ENCODE assay signal across 8 cellular contexts in genomic region chr11:57667065-57667714, GRCh38. TPM values are rescaled to one million over a fixed set of nuclear protein-coding genes. Genes with fewer than 3 reads are reported as not detected.
DNase-seq lines count a peak whose midpoint lies in the region; ATAC-seq and TF ChIP-seq lines count a peak whose summit lies in the region.

No MANE protein-coding gene starts in this region.

- in situ Hi-C loops in SK-MEL-5 (cut with HindIII; ENCODE audit: low pct_unique_long_range_greater_than_20kb, low sequenced_read_pairs) = no loop called here

- no peaks in the 10 kb centered on the region for H3K27me3 ChIP-seq in gastroesophageal sphincter
- H3K27me3 ChIP-seq in neutrophil = no peaks in the 10 kb centered on the region

- H3K9me3 ChIP-seq in gastroesophageal sphincter = no peaks in the 10 kb centered on the region
- no peaks in the 10 kb centered on the region for H3K9me3 ChIP-seq in neutrophil

- ATAC-seq in gastroesophageal sphincter = peak; percentile 91

- peaks cover 53% of the 10 kb centered on the region for H3K4me1 Mint-ChIP-seq in activated naive CD4-positive, alpha-beta T cell treated with anti-CD3 and anti-CD28 coated beads, Interleukin-2, amount 10 ng/mL, durations not matched to agents 7 days and 5 days

- H3K27ac ChIP-seq in gastroesophageal sphincter = peak overlapping the region; percentile 92 to 95 (median 94)
- peak overlapping the region; percentile 99 for H3K27ac ChIP-seq in neutrophil
- H3K27ac ChIP-seq in substantia nigra (ENCODE audit: low read depth, low read length, poor library complexity, severe bottlenecking) = peak overlapping the region; percentile 99

- no peaks in the 10 kb centered on the region for H3K27me3 Mint-ChIP-seq in activated naive CD4-positive, alpha-beta T cell treated with anti-CD3 and anti-CD28 coated beads, Interleukin-2, amount 10 ng/mL, durations not matched to agents 7 days and 5 days

- H3K36me3 ChIP-seq in gastroesophageal sphincter (peaks cover 0 to 19% of the 10 kb centered on the region in 2 donors), neutrophil (peaks cover 9% of the 10 kb centered on the region)

- no peak for TF ChIP-seq EP300 in gastroesophageal sphincter (IDR thresholded peaks at IDR 0.05)

- CTCF ChIA-PET in activated naive CD4-positive, alpha-beta T cell treated with anti-CD3 and anti-CD28 coated beads, Interleukin-2, amount 10 ng/mL, durations not matched to agents 7 days and 5 days (lab: Charles Lee) = interaction anchor here (0.5 to 2.2 kb wide), 4 partner anchors 23 to 133 kb away, joined by 4 to 8 read pairs (median 6); no protein-coding TSS in a partner anchor

- H3K4me3 Mint-ChIP-seq in activated naive CD4-positive, alpha-beta T cell treated with anti-CD3 and anti-CD28 coated beads, Interleukin-2, amount 10 ng/mL, durations not matched to agents 7 days and 5 days = peak overlapping the region; percentile 100

- peak overlapping the region; percentile 97 for H3K27ac Mint-ChIP-seq in activated naive CD4-positive, alpha-beta T cell treated with anti-CD3 and anti-CD28 coated beads, Interleukin-2, amount 10 ng/mL, durations not matched to agents 7 days and 5 days

- DNase-seq in GM04503 (ENCODE audit: low read depth) (peak; percentile 91), HFF-Myc (ENCODE audit: extremely low read depth, low read depth) (peak; percentile 97), MV-4-11 (lab: John Stamatoyannopoulos, UW) (peak; percentile 97), SK-MEL-5 (ENCODE audit: low read depth, low spot score) (peak; percentile 97), substantia nigra (lab: John Stamatoyannopoulos, UW) (peak in 48 of 49 donors; percentile 44 to 100 (median 95))
- peak; percentile 95 for DNase-seq in activated naive CD4-positive, alpha-beta T cell treated with anti-CD3 and anti-CD28 coated beads, Interleukin-2, amount 10 ng/mL, durations not matched to agents 7 days and 5 days

- no peak for TF ChIP-seq POLR2A in gastroesophageal sphincter (IDR thresholded peaks at IDR 0.05)

- TF ChIP-seq CTCF in HFF-Myc (IDR thresholded peaks at IDR 0.05; ENCODE audit: low read depth, low read length, missing control alignments) = no peak
- peak in 1 of 4 experiments; percentile 20 for TF ChIP-seq CTCF in gastroesophageal sphincter (IDR thresholded peaks at IDR 0.05)
- TF ChIP-seq CTCF in neutrophil (IDR thresholded peaks at IDR 0.05) = no peak

- H3K4me1 ChIP-seq in gastroesophageal sphincter = peaks cover 0 to 41% (median 20%) of the 10 kb centered on the region in 3 donors
- peaks cover 26 to 35% of the 10 kb centered on the region in 2 experiments for H3K4me1 ChIP-seq in neutrophil (ENCODE audit: control insufficient read depth in 1 of 2, insufficient read depth in 1 of 2, low read depth in 1 of 2, low read length in 1 of 2)

- WGBS in gastroesophageal sphincter (ENCODE audit: low coverage in 1 of 2), 2 donors = 0 to 1% methylated on average over 5 to 16 of the region's 34 CpGs

- H3K36me3 Mint-ChIP-seq in activated naive CD4-positive, alpha-beta T cell treated with anti-CD3 and anti-CD28 coated beads, Interleukin-2, amount 10 ng/mL, durations not matched to agents 7 days and 5 days = peaks cover 26% of the 10 kb centered on the region

- peak overlapping the region; percentile 59 for H3K4me3 ChIP-seq in HFF-Myc (replicated peaks; ENCODE audit: low read depth, low read length)
- peak overlapping the region; percentile 74 to 95 for H3K4me3 ChIP-seq in gastroesophageal sphincter
- H3K4me3 ChIP-seq in neutrophil (ENCODE audit: low read depth in 1 of 2, low read length in 1 of 2) = peak overlapping the region; percentile 67 to 99

- no peaks in the 10 kb centered on the region for H3K9me3 Mint-ChIP-seq in activated naive CD4-positive, alpha-beta T cell treated with anti-CD3 and anti-CD28 coated beads, Interleukin-2, amount 10 ng/mL, durations not matched to agents 7 days and 5 days

RNA-seq across cellular contexts. Expression of gene ZDHHC5, which starts 0.7 kb away (rescaled TPM):
- total RNA-seq in SK-MEL-5 (2014; rRNA removed; shearing (Covaris generic)) = 28.7 and 30.4 TPM in 2 replicates
- 52.6 and 66.2 TPM in 2 replicates for polyA plus RNA-seq in SK-MEL-5 (2015; cell fraction: cytosol; rRNA removed)
- 38.8 and 53.4 TPM in 2 replicates for polyA plus RNA-seq in SK-MEL-5 (2015; cell fraction: nucleus; rRNA removed)
- total RNA-seq in gastroesophageal sphincter = 10 to 100 TPM; 34.3 to 52.1 (median 45.8) TPM

RNA-seq across cellular contexts. Expression of gene CLP1, which starts 9.6 kb away (rescaled TPM):
- 17.8 and 19.2 TPM in 2 replicates for total RNA-seq in SK-MEL-5 (2014; rRNA removed; shearing (Covaris generic))
- polyA plus RNA-seq in SK-MEL-5 (2015; cell fraction: cytosol; rRNA removed) = 12.1 and 12.3 TPM in 2 replicates
- polyA plus RNA-seq in SK-MEL-5 (2015; cell fraction: nucleus; rRNA removed) = 5.9 and 6.7 TPM in 2 replicates
- total RNA-seq in gastroesophageal sphincter = 10 to 100 TPM; 11.4 to 21.7 (median 16.6) TPM

RNA-seq across cellular contexts. Expression of gene YPEL4, which starts 17.5 kb away (rescaled TPM):
- total RNA-seq in SK-MEL-5 (2014; rRNA removed; shearing (Covaris generic)) = 4.5 and 5.3 TPM in 2 replicates
- polyA plus RNA-seq in SK-MEL-5 (2015; cell fraction: cytosol; rRNA removed) = 3.8 and 4.7 TPM in 2 replicates
- 17.6 and 23.8 TPM in 2 replicates for polyA plus RNA-seq in SK-MEL-5 (2015; cell fraction: nucleus; rRNA removed)
- total RNA-seq in gastroesophageal sphincter = 1 to 10 TPM; 1.2 to 3.3 (median 1.5) TPM

RNA-seq across cellular contexts. Expression of gene MED19, which starts 44.8 kb away (rescaled TPM):
- total RNA-seq in SK-MEL-5 (2014; rRNA removed; shearing (Covaris generic)) = 14.1 and 20.3 TPM in 2 replicates
- 18.9 and 23.0 TPM in 2 replicates for polyA plus RNA-seq in SK-MEL-5 (2015; cell fraction: cytosol; rRNA removed)
- 4.4 and 11.2 TPM in 2 replicates for polyA plus RNA-seq in SK-MEL-5 (2015; cell fraction: nucleus; rRNA removed)
- total RNA-seq in gastroesophageal sphincter = 10 to 100 TPM; 10.4 to 15.5 (median 12.5) TPM

RNA-seq across cellular contexts. Expression of gene TMX2, which starts 45.2 kb away (rescaled TPM):
- 238 and 245 TPM in 2 replicates for total RNA-seq in SK-MEL-5 (2014; rRNA removed; shearing (Covaris generic))
- polyA plus RNA-seq in SK-MEL-5 (2015; cell fraction: cytosol; rRNA removed) = 150 and 177 TPM in 2 replicates
- polyA plus RNA-seq in SK-MEL-5 (2015; cell fraction: nucleus; rRNA removed) = 131 and 141 TPM in 2 replicates
- total RNA-seq in gastroesophageal sphincter = 10 to 100 TPM; 44.0 to 52.1 (median 50.0) TPM

Comparison
In these comparisons a context has a peak if more than half of its experiments do, and no peak if none do; other contexts are left out.
1. Peak in every context shown above with its lines: DNase-seq, ATAC-seq, H3K4me3 ChIP-seq and H3K27ac ChIP-seq.